16 cellular contexts compared by ENCODE assay signal in the genomic region with DNA sequence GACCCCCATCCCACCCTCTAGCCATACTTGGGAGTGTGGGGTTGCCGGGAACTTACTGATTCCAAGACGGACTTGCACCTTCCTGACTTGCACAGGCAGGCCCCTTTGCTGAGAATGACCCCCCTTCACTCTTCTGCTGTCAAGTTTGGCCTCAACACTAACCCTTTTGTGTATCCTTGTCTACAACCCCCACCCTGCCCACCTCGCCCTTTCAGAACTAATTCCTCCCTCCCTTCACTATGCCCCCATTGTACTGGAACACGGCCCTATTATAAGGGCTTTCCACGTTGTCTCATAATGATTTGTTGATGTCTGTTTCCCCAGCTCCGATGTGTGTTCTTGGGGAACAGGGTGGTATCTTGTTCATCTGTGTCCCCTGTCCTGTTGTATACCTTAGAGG. TPM values are rescaled to one million over a fixed set of nuclear protein-coding genes. Genes with fewer than 3 reads are reported as not detected.
A peak's percentile ranks its signal among the peaks of the same experiment; 100 is the strongest.
DNase-seq lines count a peak whose midpoint lies in the region; ATAC-seq, FAIRE-seq and TF ChIP-seq lines count a peak whose summit lies in the region.
"Had no signal": no experiment of that assay in that cellular context is flagged by ENCODE, and none has a peak within 500 bp of the region (broad histone marks: within the 10 kb centered on the region; RNA-seq: fewer than 3 reads in every experiment).

No MANE protein-coding gene starts in this region.

- peak overlapping the region; percentile 5 for H3K27ac ChIP-seq in endothelial cell of umbilical vein (ENCODE audit: insufficient read depth, low read depth, low read length)
- H3K27ac ChIP-seq: heart right ventricle had no signal

- H3K79me2 ChIP-seq in endothelial cell of umbilical vein (ENCODE audit: control insufficient read depth, insufficient read depth, low read length): peaks cover 4% of the 10 kb centered on the region

- dilution Hi-C loops in endothelial cell of umbilical vein (cut with MboI; ENCODE audit: extremely low pct_ligation_motif_present, low sequenced_read_pairs): no loop called here

- intact Hi-C loops in activated B cell treated with CpG ODN at 0.5 μM for 24 hours (cut with micrococcal nuclease) (loop anchor here (2.0 to 10.0 kb wide), 2 partner anchors 16 to 402 kb away; partner anchors contain the start of gene MAK), endothelial cell of umbilical vein (cut with micrococcal nuclease) (no loop called here)

- no peak for ATAC-seq in activated T-cell treated with anti-CD3 and anti-CD28 coated beads, Interleukin-2, amount 50 U/mL, for 4 hours
- ATAC-seq in activated B cell treated with CpG ODN at 0.5 μM for 24 hours (ENCODE audit: low read depth): no peak
- no peak for ATAC-seq in stimulated activated effector memory CD8-positive, alpha-beta T cell treated with anti-CD3 and anti-CD28 coated beads, Interleukin-12 subunit alpha, Interleukin-12 subunit beta, amount 100 ng/mL, for 72 hours
- ATAC-seq in HG02840 (IDR thresholded peaks at IDR 0.05; ENCODE audit: low FRiP score, unreplicated experiment): no peak
- ATAC-seq: heart right ventricle had no signal

- H4K20me1 ChIP-seq in endothelial cell of umbilical vein (replicated peaks; ENCODE audit: control insufficient read depth, extremely low read depth, insufficient read depth, low read length): no peaks in the 10 kb centered on the region

- BruUV-seq in endothelial cell of umbilical vein (replicated peaks; lab: Mats Ljungman, UMichigan): no TSS peak

- TF ChIP-seq CTCF in activated B cell treated with CpG ODN at 0.5 μM for 24 hours (IDR thresholded peaks at IDR 0.05): no peak
- TF ChIP-seq CTCF in endothelial cell of umbilical vein (IDR thresholded peaks at IDR 0.05; ENCODE audit: extremely low read depth in 1 of 2, insufficient read depth in 1 of 2, low read depth in 1 of 2, low read length in 2 of 2): no peak

- peaks cover 13% of the 10 kb centered on the region for H3K4me1 ChIP-seq in endothelial cell of umbilical vein (ENCODE audit: control insufficient read depth, extremely low read depth, insufficient read depth, low read length)

- H3K9me1 ChIP-seq in endothelial cell of umbilical vein (replicated peaks; ENCODE audit: control insufficient read depth, extremely low read depth, insufficient read depth, low read length): no peaks in the 10 kb centered on the region

- H3K9me3 Mint-ChIP-seq in activated T-cell treated with anti-CD3 and anti-CD28 coated beads, Interleukin-2, amount 50 U/mL, for 4 hours: no peaks in the 10 kb centered on the region
- no peaks in the 10 kb centered on the region for H3K9me3 Mint-ChIP-seq in activated B cell treated with CpG ODN at 0.5 μM for 24 hours
- H3K9me3 Mint-ChIP-seq in stimulated activated effector memory CD8-positive, alpha-beta T cell treated with anti-CD3 and anti-CD28 coated beads, Interleukin-12 subunit alpha, Interleukin-12 subunit beta, amount 100 ng/mL, for 72 hours: no peaks in the 10 kb centered on the region
- H3K9me3 Mint-ChIP-seq: H9 had no signal

- H3K27me3 ChIP-seq in endothelial cell of umbilical vein (ENCODE audit: control insufficient read depth in 2 of 2, insufficient read depth in 2 of 2, low read length in 2 of 2): no peaks in the 10 kb centered on the region
- H3K27me3 ChIP-seq: esophagus squamous epithelium, heart right ventricle, Peyer's patch had no signal

- TF ChIP-seq POLR2A in endothelial cell of umbilical vein (IDR thresholded peaks at IDR 0.05; ENCODE audit: low read depth, low read length): no peak

- H3K4me3 Mint-ChIP-seq in activated T-cell treated with anti-CD3 and anti-CD28 coated beads, Interleukin-2, amount 50 U/mL, for 4 hours: peak overlapping the region; percentile 0
- no peak overlapping the region for H3K4me3 Mint-ChIP-seq in activated B cell treated with CpG ODN at 0.5 μM for 24 hours
- H3K4me3 Mint-ChIP-seq in stimulated activated effector memory CD8-positive, alpha-beta T cell treated with anti-CD3 and anti-CD28 coated beads, Interleukin-12 subunit alpha, Interleukin-12 subunit beta, amount 100 ng/mL, for 72 hours: peak overlapping the region; percentile 33
- H3K4me3 Mint-ChIP-seq: H9 had no signal

- peaks cover 9% of the 10 kb centered on the region for H3K36me3 Mint-ChIP-seq in activated T-cell treated with anti-CD3 and anti-CD28 coated beads, Interleukin-2, amount 50 U/mL, for 4 hours (ENCODE audit: insufficient read depth)
- peaks cover 33% of the 10 kb centered on the region for H3K36me3 Mint-ChIP-seq in activated B cell treated with CpG ODN at 0.5 μM for 24 hours (ENCODE audit: low read depth)
- H3K36me3 Mint-ChIP-seq in stimulated activated effector memory CD8-positive, alpha-beta T cell treated with anti-CD3 and anti-CD28 coated beads, Interleukin-12 subunit alpha, Interleukin-12 subunit beta, amount 100 ng/mL, for 72 hours: peaks cover 12% of the 10 kb centered on the region

- H3K27ac Mint-ChIP-seq in activated B cell treated with CpG ODN at 0.5 μM for 24 hours: peak overlapping the region; percentile 72
- H3K27ac Mint-ChIP-seq in stimulated activated effector memory CD8-positive, alpha-beta T cell treated with anti-CD3 and anti-CD28 coated beads, Interleukin-12 subunit alpha, Interleukin-12 subunit beta, amount 100 ng/mL, for 72 hours: peak overlapping the region; percentile 93
- H3K27ac Mint-ChIP-seq: H9 had no signal

- H3K4me2 ChIP-seq in endothelial cell of umbilical vein (ENCODE audit: insufficient read depth, low read length): no peak overlapping the region

- H3K9ac ChIP-seq in endothelial cell of umbilical vein (replicated peaks; ENCODE audit: extremely low read depth, insufficient read depth, low read length): no peak overlapping the region

- peaks cover 44% of the 10 kb centered on the region for H3K4me1 Mint-ChIP-seq in activated T-cell treated with anti-CD3 and anti-CD28 coated beads, Interleukin-2, amount 50 U/mL, for 4 hours (ENCODE audit: low read depth)
- peaks cover 39% of the 10 kb centered on the region for H3K4me1 Mint-ChIP-seq in activated B cell treated with CpG ODN at 0.5 μM for 24 hours
- H3K4me1 Mint-ChIP-seq in stimulated activated effector memory CD8-positive, alpha-beta T cell treated with anti-CD3 and anti-CD28 coated beads, Interleukin-12 subunit alpha, Interleukin-12 subunit beta, amount 100 ng/mL, for 72 hours: peaks cover 39% of the 10 kb centered on the region

- DNase-seq in activated T-cell treated with anti-CD3 and anti-CD28 coated beads, Interleukin-2, amount 50 U/mL, for 4 hours: no peak
- no peak for DNase-seq in activated T-cell treated with anti-CD3 and anti-CD28 coated beads for 4 hours
- DNase-seq in activated B cell treated with CpG ODN at 0.5 μM for 24 hours: no peak
- no peak for DNase-seq in endothelial cell of umbilical vein (ENCODE audit: low read depth, low spot score)
- no peak for DNase-seq in stimulated activated effector memory CD8-positive, alpha-beta T cell treated with anti-CD3 and anti-CD28 coated beads, Interleukin-12 subunit alpha, Interleukin-12 subunit beta, amount 100 ng/mL, for 72 hours (ENCODE audit: low spot score in 2 of 2)
- no peak for DNase-seq in AG08396 (ENCODE audit: low spot score)
- DNase-seq in HT-29 (ENCODE audit: low spot score): no peak
- DNase-seq: ACHN, Caco-2, esophagus squamous epithelium, H9, heart right ventricle had no signal

- H2AFZ ChIP-seq in endothelial cell of umbilical vein (ENCODE audit: low read depth, low read length): no peak overlapping the region

- no peak overlapping the region for H3K4me3 ChIP-seq in endothelial cell of umbilical vein (replicated peaks in 1 of 3; ENCODE audit: insufficient read depth in 1 of 3, low read depth in 1 of 3, low read length in 3 of 3)
- H3K4me3 ChIP-seq: esophagus squamous epithelium, GM12878, heart right ventricle, Peyer's patch, skin epidermis had no signal

- POLR2A ChIA-PET in activated B cell treated with CpG ODN at 0.5 μM for 24 hours (lab: Charles Lee): interaction anchor here (0.8 kb wide), 1 partner anchor 99 kb away, joined by 3 read pairs; no protein-coding TSS in a partner anchor
- POLR2A ChIA-PET in endothelial cell of umbilical vein (lab: Charles Lee): no interaction called here

- FAIRE-seq in endothelial cell of umbilical vein (lab: Jason Lieb, UNC): no peak
- FAIRE-seq: GM12878 had no signal

- no peaks in the 10 kb centered on the region for H3K36me3 ChIP-seq in endothelial cell of umbilical vein (ENCODE audit: control insufficient read depth in 2 of 2, extremely low read depth in 1 of 2, insufficient read depth in 2 of 2, low read length in 2 of 2)
- H3K36me3 ChIP-seq: esophagus squamous epithelium, heart right ventricle, Peyer's patch had no signal

- H3K9me3 ChIP-seq in endothelial cell of umbilical vein (replicated peaks; ENCODE audit: control insufficient read depth, insufficient read depth, low read length): no peaks in the 10 kb centered on the region
- H3K9me3 ChIP-seq: Caco-2, esophagus squamous epithelium, heart right ventricle, Peyer's patch had no signal

- CTCF ChIA-PET in activated B cell treated with CpG ODN at 0.5 μM for 24 hours (lab: Charles Lee) (no interaction called here), endothelial cell of umbilical vein (lab: Charles Lee) (interaction anchor here (2.2 kb wide), 1 partner anchor 260 kb away, joined by 7 read pairs; no protein-coding TSS in a partner anchor)

- H3K27me3 Mint-ChIP-seq in activated T-cell treated with anti-CD3 and anti-CD28 coated beads, Interleukin-2, amount 50 U/mL, for 4 hours (ENCODE audit: low read depth): no peaks in the 10 kb centered on the region
- H3K27me3 Mint-ChIP-seq in activated B cell treated with CpG ODN at 0.5 μM for 24 hours: no peaks in the 10 kb centered on the region

TF ChIP-seq in endothelial cell of umbilical vein, 7 proteins besides CTCF, POLR2A, EP300 and RAD21 (continues in another document):
- TF ChIP-seq GATA2 (IDR thresholded peaks at IDR 0.05; ENCODE audit: insufficient read depth, insufficient read length, low read depth, low read length): no peak
- no peak for TF ChIP-seq POLR2AphosphoS5 (IDR thresholded peaks at IDR 0.05; ENCODE audit: insufficient read depth, low read depth, low read length)
- no peak for TF ChIP-seq MYC (IDR thresholded peaks at IDR 0.05; ENCODE audit: low read depth, low read length)
- TF ChIP-seq EZH2 (IDR thresholded peaks at IDR 0.05; ENCODE audit: borderline replicate concordance, low read depth, low read length, severe bottlenecking): no peak

RNA-seq across cellular contexts. Expression of gene NEDD9, which starts 4.4 kb away (rescaled TPM):
- total RNA-seq in activated T-cell treated with anti-CD3 and anti-CD28 coated beads, Interleukin-2, amount 50 U/mL, for 4 hours: 10 to 100 TPM; 19.1 to 31.6 (median 31.5) TPM
- 57.4 and 61.9 TPM in 2 replicates for total RNA-seq in activated B cell treated with CpG ODN at 0.5 μM for 24 hours
- total RNA-seq in endothelial cell of umbilical vein: 55.2 and 73.0 TPM in 2 replicates
- 61.0 and 69.8 TPM in 2 replicates for polyA plus RNA-seq in endothelial cell of umbilical vein
- 50.2 and 54.6 TPM in 2 replicates for polyA plus RNA-seq in endothelial cell of umbilical vein (2011; cell fraction: cytosol; rRNA removed)
- 129 and 134 TPM in 2 replicates for polyA plus RNA-seq in endothelial cell of umbilical vein (2011; cell fraction: nucleus; rRNA removed)
- 41.1 and 43.9 TPM in 2 replicates for polyA plus RNA-seq in endothelial cell of umbilical vein (2012)
- polyA minus RNA-seq in endothelial cell of umbilical vein: 132 and 144 TPM in 2 replicates
- polyA minus RNA-seq in endothelial cell of umbilical vein (2011; cell fraction: cytosol; rRNA and poly(A)+ RNA removed): 3.8 TPM
- 133 and 155 TPM in 2 replicates for polyA minus RNA-seq in endothelial cell of umbilical vein (2011; cell fraction: nucleus; rRNA and poly(A)+ RNA removed)
- 35.4 and 36.4 TPM in 2 replicates for total RNA-seq in HT-29 (2014; rRNA removed; shearing (Covaris generic))
